8 cellular contexts compared by ENCODE assay signal in genomic region chr19:29844891-29845575, GRCh38. TPM values are rescaled to one million over a fixed set of nuclear protein-coding genes. Genes with fewer than 3 reads are reported as not detected.
DNase-seq lines count a peak whose midpoint lies in the region; ATAC-seq and TF ChIP-seq lines count a peak whose summit lies in the region.

No MANE protein-coding gene starts in this region.

- in situ Hi-C loops in IMR-90 (cut with MboI; ENCODE audit: low sequenced_read_pairs), result loop anchor here (5.0 kb wide), 1 partner anchor 33 kb away; the partner anchor contains the start of gene CCNE1

- peak overlapping the region; percentile 87 for H3K4me2 ChIP-seq in IMR-90 (ENCODE audit: low read depth, low read length)

- DNase-seq in DMS153 treated with DMSO at 0.1 percent for 48 hours (lab: John Stamatoyannopoulos, UW; ENCODE audit: unreplicated experiment) (peak; percentile 78), IMR-90 (peak; percentile 88), OCI-M2 (lab: John Stamatoyannopoulos, UW; ENCODE audit: unreplicated experiment) (peak; percentile 100), myocyte (ENCODE audit: low read depth) (peak; percentile 89)
- DNase-seq in activated T-cell treated with anti-CD3 and anti-CD28 coated beads, Interleukin-2, amount 50 U/mL, for 1 hour, result peak; percentile 98
- DNase-seq in stimulated activated CD8-positive, alpha-beta memory T cell treated with anti-CD3 and anti-CD28 coated beads, Interleukin-7, amount 100 ng/mL, for 24 hours (ENCODE audit: low read depth), result peak; percentile 89

- CTCF ChIA-PET in IMR-90 (lab: Yijun Ruan, JAX), result no interaction called here

- intact Hi-C loops in IMR-90 (cut with micrococcal nuclease), result loop anchor here (1.0 to 2.0 kb wide), 2 partner anchors 34 to 47 kb away; partner anchors contain the start of gene CCNE1

- no peaks in the 10 kb centered on the region; the same call in 1 of the 2 replicates for H4K20me1 ChIP-seq in IMR-90 (ENCODE audit: insufficient read depth, low read length)

- ATAC-seq in GM21576 (IDR thresholded peaks at IDR 0.05; ENCODE audit: unreplicated experiment), result peak; percentile 63
- peak; percentile 89 for ATAC-seq in IMR-90 (ENCODE audit: low read depth)
- ATAC-seq in esophagus mucosa, result peak; percentile 93

- peak overlapping the region; percentile 53 for H2AK9ac ChIP-seq in IMR-90 (replicated peaks; ENCODE audit: low read depth, low read length, poor library complexity)

- no peak for TF ChIP-seq RAD21 in IMR-90 (IDR thresholded peaks at IDR 0.05; ENCODE audit: low read length)

- H2BK5ac ChIP-seq in IMR-90 (ENCODE audit: low read depth, low read length, poor library complexity, severe bottlenecking), result peak overlapping the region; percentile 14

- BruUV-seq in IMR-90 (replicated peaks; lab: Mats Ljungman, UMichigan), result no TSS peak

- H2BK15ac ChIP-seq in IMR-90 (ENCODE audit: low read depth, low read length), result no peak overlapping the region

- H3K23ac ChIP-seq in IMR-90 (ENCODE audit: low read depth, low read length), result no peak overlapping the region

- H3K36me3 ChIP-seq in IMR-90 (ENCODE audit: control insufficient read depth, insufficient read depth, low read length), result no peaks in the 10 kb centered on the region

- H3K79me1 ChIP-seq in IMR-90 (ENCODE audit: low read depth in 1 of 2, low read length in 2 of 2), result no peaks in the 10 kb centered on the region

- no peak for TF ChIP-seq POLR2A in IMR-90 (IDR thresholded peaks at IDR 0.05; ENCODE audit: low read depth, low read length)

- no peak overlapping the region for H2BK120ac ChIP-seq in IMR-90 (ENCODE audit: low read depth, low read length)

- no peaks in the 10 kb centered on the region for H3K9me3 ChIP-seq in IMR-90 (ENCODE audit: control insufficient read depth, insufficient read depth, low read length)

- H3K56ac ChIP-seq in IMR-90 (ENCODE audit: extremely low read depth, insufficient read depth, low read length), result no peak overlapping the region

- H4K5ac ChIP-seq in IMR-90 (ENCODE audit: low read depth, low read length), result no peak overlapping the region

- POLR2A ChIA-PET in IMR-90 (lab: Charles Lee; ENCODE audit: unreplicated experiment), result interaction anchor here (0.6 kb wide), 1 partner anchor 826 kb away, joined by 4 read pairs; no protein-coding TSS in a partner anchor

- no peaks in the 10 kb centered on the region for H3K9me1 ChIP-seq in IMR-90 (ENCODE audit: insufficient read depth, low read length)

- H3K9ac ChIP-seq in IMR-90 (ENCODE audit: low read depth, low read length), result peak overlapping the region; percentile 49

- H2BK20ac ChIP-seq in IMR-90 (ENCODE audit: low read depth, low read length), result no peak overlapping the region

- no peak for TF ChIP-seq CTCF in IMR-90 (conservative IDR thresholded peaks at IDR 0.05; ENCODE audit: low read depth, low read length)

- WGBS in IMR-90 (ENCODE audit: extremely low coverage in 2 of 2, insufficient read length in 1 of 2), 2 experiments, result 1% methylated on average over 10 of the region's 49 CpGs; no CpG with 5 or more reads in 1 of the 2 experiments

- no peak overlapping the region for H3K4ac ChIP-seq in IMR-90 (ENCODE audit: low read depth, low read length)

- H2AFZ ChIP-seq in IMR-90 (replicated peaks; ENCODE audit: low read length, poor library complexity), result peak overlapping the region; percentile 97

- dilution Hi-C loops in IMR-90 (cut with HindIII; ENCODE audit: low sequenced_read_pairs, unreplicated experiment), result no loop called here

- H3K18ac ChIP-seq in IMR-90 (ENCODE audit: low read depth, low read length), result no peak overlapping the region

- no peak overlapping the region for H2AK5ac ChIP-seq in IMR-90 (ENCODE audit: low read depth, low read length)

- H3K4me1 ChIP-seq in IMR-90 (ENCODE audit: control insufficient read depth, insufficient read depth, low read length), result peaks cover 2% of the 10 kb centered on the region; the same call in 1 of the 2 replicates

- H4K91ac ChIP-seq in IMR-90 (ENCODE audit: insufficient read depth, low read depth, low read length), result no peak overlapping the region

- peak overlapping the region in 1 of 2 experiments; percentile 50; a peak in 2 of 4 replicates for H4K8ac ChIP-seq in IMR-90 (ENCODE audit: low read depth in 2 of 2, low read length in 2 of 2)

- H3K14ac ChIP-seq in IMR-90 (replicated peaks; ENCODE audit: low read depth, low read length), result no peak overlapping the region

- peak overlapping the region; percentile 31; the same call in 1 of the 2 replicates for H3K27ac ChIP-seq in IMR-90 (ENCODE audit: insufficient read depth, low read length)

- H3K27me3 ChIP-seq in IMR-90 (ENCODE audit: control insufficient read depth, insufficient read depth, low read length), result peaks cover 9% of the 10 kb centered on the region; the same call in 1 of the 2 replicates

- peak overlapping the region; percentile 79 for H3K4me3 ChIP-seq in IMR-90 (ENCODE audit: insufficient read depth, low read depth, low read length)

TF ChIP-seq in IMR-90, 13 proteins besides CTCF, POLR2A, EP300 and RAD21:
- no peak for TF ChIP-seq FOS (IDR thresholded peaks at IDR 0.05; ENCODE audit: low read depth, low read length)
- no peak; the same call in 1 of the 2 replicates for TF ChIP-seq MXI1 (IDR thresholded peaks at IDR 0.05; ENCODE audit: borderline replicate concordance, low read depth, low read length)
- no peak; the same call in 1 of the 2 replicates for TF ChIP-seq MAZ (IDR thresholded peaks at IDR 0.05; ENCODE audit: borderline replicate concordance, low read depth, low read length)
- no peak for TF ChIP-seq SMC3 (IDR thresholded peaks at IDR 0.05; ENCODE audit: low read depth, low read length)
- TF ChIP-seq CHD1 (IDR thresholded peaks at IDR 0.05; ENCODE audit: low read depth, low read length), result no peak
- no peak for TF ChIP-seq CEBPB (IDR thresholded peaks at IDR 0.05; ENCODE audit: low read depth, low read length)
- TF ChIP-seq, protein P1, sequence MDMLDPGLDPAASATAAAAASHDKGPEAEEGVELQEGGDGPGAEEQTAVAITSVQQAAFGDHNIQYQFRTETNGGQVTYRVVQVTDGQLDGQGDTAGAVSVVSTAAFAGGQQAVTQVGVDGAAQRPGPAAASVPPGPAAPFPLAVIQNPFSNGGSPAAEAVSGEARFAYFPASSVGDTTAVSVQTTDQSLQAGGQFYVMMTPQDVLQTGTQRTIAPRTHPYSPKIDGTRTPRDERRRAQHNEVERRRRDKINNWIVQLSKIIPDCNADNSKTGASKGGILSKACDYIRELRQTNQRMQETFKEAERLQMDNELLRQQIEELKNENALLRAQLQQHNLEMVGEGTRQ (IDR thresholded peaks at IDR 0.05; ENCODE audit: low read depth, low read length), result no peak
- no peak for TF ChIP-seq ELK1 (IDR thresholded peaks at IDR 0.05; ENCODE audit: borderline replicate concordance, low read depth, low read length)
- TF ChIP-seq MAFK (IDR thresholded peaks at IDR 0.05; ENCODE audit: low read depth, low read length), result no peak
- TF ChIP-seq RFX5 (IDR thresholded peaks at IDR 0.05; ENCODE audit: low read depth, low read length), result no peak
- TF ChIP-seq NFE2L2 (IDR thresholded peaks at IDR 0.05; ENCODE audit: low read depth, low read length), result no peak
- no peak for TF ChIP-seq BHLHE40 (IDR thresholded peaks at IDR 0.05; ENCODE audit: low read depth, low read length)
- TF ChIP-seq RCOR1 (IDR thresholded peaks at IDR 0.05; ENCODE audit: insufficient replicate concordance, low read length), result no peak

RNA-seq across cellular contexts. Expression of gene CCNE1, which starts 33.2 kb away (rescaled TPM):
- total RNA-seq in IMR-90 (2012; rRNA removed), result 6.8 and 11.4 TPM in 2 replicates
- polyA plus RNA-seq in IMR-90 (2012; rRNA removed), result 7.0 and 7.4 TPM in 2 replicates
- polyA plus RNA-seq in IMR-90 (2012; cell fraction: cytosol; rRNA removed), result 2.8 and 3.4 TPM in 2 replicates
- 5.9 and 12.5 TPM in 2 replicates for polyA plus RNA-seq in IMR-90 (2012; cell fraction: nucleus; rRNA removed; ENCODE audit: low replicate concordance)
- 3.7 TPM for total RNA-seq in esophagus mucosa
- total RNA-seq in myocyte, result 7.8 and 9.6 TPM in 2 replicates
- polyA plus RNA-seq in myocyte (2012), result 6.6 TPM

Comparison
In these comparisons a context has a peak if more than half of its experiments do, and no peak if none do; other contexts are left out.
1. Peak in every context shown above with its lines: DNase-seq, ATAC-seq, H3K4me3 ChIP-seq and H3K27ac ChIP-seq.